Comparison of ENCODE assay signal across 1 cellular context in the genomic region with DNA sequence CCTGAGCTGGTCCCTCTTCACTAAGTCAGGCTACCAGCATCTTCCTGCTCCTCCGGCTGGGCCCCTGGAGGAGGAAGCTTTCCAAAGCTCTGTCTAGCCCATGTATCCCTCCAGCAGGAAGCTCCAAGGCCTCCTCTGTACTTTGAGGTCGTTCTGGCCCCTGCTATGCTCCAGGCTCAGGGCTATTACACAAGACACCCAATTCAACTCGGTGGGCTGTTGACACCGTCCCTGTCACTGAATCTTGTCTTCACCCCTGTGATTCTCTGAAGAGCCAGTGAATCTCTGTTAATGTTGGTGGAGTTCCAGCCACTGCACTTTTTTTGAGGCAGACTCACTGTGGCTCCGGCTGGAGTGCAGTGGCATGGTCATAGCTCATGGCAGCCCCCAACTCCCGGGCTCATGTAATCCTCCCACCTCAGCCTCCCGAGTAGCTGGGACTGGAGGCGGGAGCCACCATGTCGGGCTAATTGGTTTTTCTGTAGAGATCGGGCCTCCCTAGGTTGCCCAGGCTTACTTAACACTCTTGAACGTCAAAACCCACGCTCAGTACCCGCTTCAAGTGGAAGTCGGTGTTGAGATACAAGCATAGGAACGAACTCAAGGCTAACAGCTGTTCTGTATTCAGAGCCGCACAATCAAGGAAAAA.
TF ChIP-seq lines count a peak whose summit lies in the region.

No MANE protein-coding gene starts in this region.

TF ChIP-seq in GM23338, 12 proteins besides CTCF, POLR2A, EP300 and RAD21 (continued from another document):
- TF ChIP-seq, protein P1, sequence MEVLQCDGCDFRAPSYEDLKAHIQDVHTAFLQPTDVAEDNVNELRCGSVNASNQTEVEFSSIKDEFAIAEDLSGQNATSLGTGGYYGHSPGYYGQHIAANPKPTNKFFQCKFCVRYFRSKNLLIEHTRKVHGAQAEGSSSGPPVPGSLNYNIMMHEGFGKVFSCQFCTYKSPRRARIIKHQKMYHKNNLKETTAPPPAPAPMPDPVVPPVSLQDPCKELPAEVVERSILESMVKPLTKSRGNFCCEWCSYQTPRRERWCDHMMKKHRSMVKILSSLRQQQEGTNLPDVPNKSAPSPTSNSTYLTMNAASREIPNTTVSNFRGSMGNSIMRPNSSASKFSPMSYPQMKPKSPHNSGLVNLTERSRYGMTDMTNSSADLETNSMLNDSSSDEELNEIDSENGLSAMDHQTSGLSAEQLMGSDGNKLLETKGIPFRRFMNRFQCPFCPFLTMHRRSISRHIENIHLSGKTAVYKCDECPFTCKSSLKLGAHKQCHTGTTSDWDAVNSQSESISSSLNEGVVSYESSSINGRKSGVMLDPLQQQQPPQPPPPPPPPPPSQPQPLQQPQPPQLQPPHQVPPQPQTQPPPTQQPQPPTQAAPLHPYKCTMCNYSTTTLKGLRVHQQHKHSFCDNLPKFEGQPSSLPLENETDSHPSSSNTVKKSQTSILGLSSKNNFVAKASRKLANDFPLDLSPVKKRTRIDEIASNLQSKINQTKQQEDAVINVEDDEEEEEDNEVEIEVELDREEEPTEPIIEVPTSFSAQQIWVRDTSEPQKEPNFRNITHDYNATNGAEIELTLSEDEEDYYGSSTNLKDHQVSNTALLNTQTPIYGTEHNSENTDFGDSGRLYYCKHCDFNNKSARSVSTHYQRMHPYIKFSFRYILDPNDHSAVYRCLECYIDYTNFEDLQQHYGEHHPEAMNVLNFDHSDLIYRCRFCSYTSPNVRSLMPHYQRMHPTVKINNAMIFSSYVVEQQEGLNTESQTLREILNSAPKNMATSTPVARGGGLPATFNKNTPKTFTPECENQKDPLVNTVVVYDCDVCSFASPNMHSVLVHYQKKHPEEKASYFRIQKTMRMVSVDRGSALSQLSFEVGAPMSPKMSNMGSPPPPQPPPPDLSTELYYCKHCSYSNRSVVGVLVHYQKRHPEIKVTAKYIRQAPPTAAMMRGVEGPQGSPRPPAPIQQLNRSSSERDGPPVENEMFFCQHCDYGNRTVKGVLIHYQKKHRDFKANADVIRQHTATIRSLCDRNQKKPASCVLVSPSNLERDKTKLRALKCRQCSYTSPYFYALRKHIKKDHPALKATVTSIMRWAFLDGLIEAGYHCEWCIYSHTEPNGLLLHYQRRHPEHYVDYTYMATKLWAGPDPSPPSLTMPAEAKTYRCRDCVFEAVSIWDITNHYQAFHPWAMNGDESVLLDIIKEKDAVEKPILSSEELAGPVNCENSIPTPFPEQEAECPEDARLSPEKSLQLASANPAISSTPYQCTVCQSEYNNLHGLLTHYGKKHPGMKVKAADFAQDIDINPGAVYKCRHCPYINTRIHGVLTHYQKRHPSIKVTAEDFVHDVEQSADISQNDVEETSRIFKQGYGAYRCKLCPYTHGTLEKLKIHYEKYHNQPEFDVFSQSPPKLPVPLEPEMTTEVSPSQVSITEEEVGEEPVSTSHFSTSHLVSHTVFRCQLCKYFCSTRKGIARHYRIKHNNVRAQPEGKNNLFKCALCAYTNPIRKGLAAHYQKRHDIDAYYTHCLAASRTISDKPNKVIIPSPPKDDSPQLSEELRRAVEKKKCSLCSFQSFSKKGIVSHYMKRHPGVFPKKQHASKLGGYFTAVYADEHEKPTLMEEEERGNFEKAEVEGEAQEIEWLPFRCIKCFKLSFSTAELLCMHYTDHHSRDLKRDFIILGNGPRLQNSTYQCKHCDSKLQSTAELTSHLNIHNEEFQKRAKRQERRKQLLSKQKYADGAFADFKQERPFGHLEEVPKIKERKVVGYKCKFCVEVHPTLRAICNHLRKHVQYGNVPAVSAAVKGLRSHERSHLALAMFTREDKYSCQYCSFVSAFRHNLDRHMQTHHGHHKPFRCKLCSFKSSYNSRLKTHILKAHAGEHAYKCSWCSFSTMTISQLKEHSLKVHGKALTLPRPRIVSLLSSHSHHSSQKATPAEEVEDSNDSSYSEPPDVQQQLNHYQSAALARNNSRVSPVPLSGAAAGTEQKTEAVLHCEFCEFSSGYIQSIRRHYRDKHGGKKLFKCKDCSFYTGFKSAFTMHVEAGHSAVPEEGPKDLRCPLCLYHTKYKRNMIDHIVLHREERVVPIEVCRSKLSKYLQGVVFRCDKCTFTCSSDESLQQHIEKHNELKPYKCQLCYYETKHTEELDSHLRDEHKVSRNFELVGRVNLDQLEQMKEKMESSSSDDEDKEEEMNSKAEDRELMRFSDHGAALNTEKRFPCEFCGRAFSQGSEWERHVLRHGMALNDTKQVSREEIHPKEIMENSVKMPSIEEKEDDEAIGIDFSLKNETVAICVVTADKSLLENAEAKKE (CRISPR knock-in tag; IDR thresholded peaks at IDR 0.05), result no peak
- TF ChIP-seq NANOG (IDR thresholded peaks at IDR 0.05; ENCODE audit: borderline replicate concordance), result no peak
- TF ChIP-seq EZH2phosphoT487 (IDR thresholded peaks at IDR 0.05; ENCODE audit: unreplicated experiment), result no peak
- no peak for TF ChIP-seq EZH2 (IDR thresholded peaks at IDR 0.05; ENCODE audit: low read depth, unreplicated experiment)
- TF ChIP-seq, protein P2, sequence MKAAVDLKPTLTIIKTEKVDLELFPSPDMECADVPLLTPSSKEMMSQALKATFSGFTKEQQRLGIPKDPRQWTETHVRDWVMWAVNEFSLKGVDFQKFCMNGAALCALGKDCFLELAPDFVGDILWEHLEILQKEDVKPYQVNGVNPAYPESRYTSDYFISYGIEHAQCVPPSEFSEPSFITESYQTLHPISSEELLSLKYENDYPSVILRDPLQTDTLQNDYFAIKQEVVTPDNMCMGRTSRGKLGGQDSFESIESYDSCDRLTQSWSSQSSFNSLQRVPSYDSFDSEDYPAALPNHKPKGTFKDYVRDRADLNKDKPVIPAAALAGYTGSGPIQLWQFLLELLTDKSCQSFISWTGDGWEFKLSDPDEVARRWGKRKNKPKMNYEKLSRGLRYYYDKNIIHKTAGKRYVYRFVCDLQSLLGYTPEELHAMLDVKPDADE (IDR thresholded peaks at IDR 0.05), result no peak
- TF ChIP-seq REST (IDR thresholded peaks at IDR 0.05; ENCODE audit: unreplicated experiment), result no peak
- TF ChIP-seq CREB1 (CRISPR knock-in tag; IDR thresholded peaks at IDR 0.05; ENCODE audit: low read depth), result no peak
- TF ChIP-seq ZNF331 (CRISPR knock-in tag; IDR thresholded peaks at IDR 0.05; ENCODE audit: low read depth), result no peak
